In genomic region chr11:115276182-115276581, GRCh38 we compare ENCODE assay signal across 14 cellular contexts.
DNase-seq lines count a peak whose midpoint lies in the region; ATAC-seq and TF ChIP-seq lines count a peak whose summit lies in the region.
"Had no signal": no experiment of that assay in that cellular context is flagged by ENCODE, and none has a peak within 500 bp of the region (broad histone marks: within the 10 kb centered on the region; RNA-seq: fewer than 3 reads in every experiment).

No MANE protein-coding gene starts in this region.

- H3K4me1 Mint-ChIP-seq in glutamatergic neuron (ENCODE audit: low read depth, unreplicated experiment) = peaks cover 57% of the 10 kb centered on the region
- H3K4me1 Mint-ChIP-seq: CD4-positive, CD25-positive, alpha-beta regulatory T cell had no signal

- H3K27me3 Mint-ChIP-seq in glutamatergic neuron (ENCODE audit: unreplicated experiment) = peaks cover 16% of the 10 kb centered on the region

- no peak for ATAC-seq in GM21786 (IDR thresholded peaks at IDR 0.05; ENCODE audit: unreplicated experiment)
- ATAC-seq: HCT116 had no signal

- TF ChIP-seq CTCF in BE2C (IDR thresholded peaks at IDR 0.05; ENCODE audit: low read depth, low read length) (no peak), glutamatergic neuron (IDR thresholded peaks at IDR 0.05; ENCODE audit: partially characterized antibody, unreplicated experiment) (no peak)

- H3K4me3 ChIP-seq in BE2C (ENCODE audit: low read depth, low read length) = peak overlapping the region; percentile 37
- H3K4me3 ChIP-seq: BLaER1, GM23248 had no signal

- H3K4me1 ChIP-seq in BE2C = peaks cover 59% of the 10 kb centered on the region

- H3K9me3 ChIP-seq in BE2C = no peaks in the 10 kb centered on the region
- H3K9me3 ChIP-seq: BLaER1 had no signal

- peak overlapping the region; percentile 79 for H3K4me3 Mint-ChIP-seq in glutamatergic neuron (ENCODE audit: unreplicated experiment)
- H3K4me3 Mint-ChIP-seq: CD4-positive, CD25-positive, alpha-beta regulatory T cell had no signal

- H3K36me3 Mint-ChIP-seq in glutamatergic neuron (ENCODE audit: unreplicated experiment) = no peaks in the 10 kb centered on the region
- H3K36me3 Mint-ChIP-seq: CD4-positive, CD25-positive, alpha-beta regulatory T cell had no signal

- H3K36me3 ChIP-seq in BE2C = no peaks in the 10 kb centered on the region
- H3K36me3 ChIP-seq: BLaER1 had no signal

- H3K27me3 ChIP-seq in BE2C = no peaks in the 10 kb centered on the region
- H3K27me3 ChIP-seq: BLaER1 had no signal

- peaks cover 22% of the 10 kb centered on the region for H3K9me3 Mint-ChIP-seq in glutamatergic neuron (ENCODE audit: unreplicated experiment)

- peak overlapping the region; percentile 91 for H3K27ac Mint-ChIP-seq in glutamatergic neuron (ENCODE audit: unreplicated experiment)
- H3K27ac Mint-ChIP-seq: CD4-positive, CD25-positive, alpha-beta regulatory T cell had no signal

- DNase-seq in BE2C = no peak
- peak; percentile 43 for DNase-seq in D341Med (ENCODE audit: low spot score)
- DNase-seq in NCI-H82 treated with DMSO at 0.1 percent for 48 hours (lab: John Stamatoyannopoulos, UW; ENCODE audit: unreplicated experiment) = peak; percentile 25
- no peak for DNase-seq in glutamatergic neuron
- DNase-seq in A172 (ENCODE audit: low spot score) = no peak
- DNase-seq: Calu3; CD4-positive, CD25-positive, alpha-beta regulatory T cell; DMS153; DND-41; GF-D8; GM23248 had no signal

Comparison
In these comparisons a context has a peak if more than half of its experiments do, and no peak if none do; other contexts are left out.
1. DNase-seq: peak in D341Med (single experiment) and NCI-H82 treated with DMSO at 0.1 percent for 48 hours (single experiment); none in BE2C (single experiment), glutamatergic neuron (single experiment) and A172 (single experiment).